In genomic region chr7:137335814-137336213, GRCh38 we compare ENCODE assay signal across 19 cellular contexts. TPM values are rescaled to one million over a fixed set of nuclear protein-coding genes. Genes with fewer than 3 reads are reported as not detected.
"Had no signal": no experiment of that assay in that cellular context is flagged by ENCODE, and none has a peak within 500 bp of the region (broad histone marks: within the 10 kb centered on the region; RNA-seq: fewer than 3 reads in every experiment).

No MANE protein-coding gene starts in this region.

- H3K9ac ChIP-seq: neural progenitor cell had no signal

- H3K36me3 ChIP-seq: gastrocnemius medialis, heart right ventricle, neural progenitor cell, ovary, thoracic aorta, WERI-Rb-1 had no signal

- H3K9me3 ChIP-seq: gastrocnemius medialis, mucosa of descending colon, ovary, thoracic aorta had no signal

- H3K27ac ChIP-seq: gastrocnemius medialis, heart right ventricle, neural progenitor cell, ovary, thoracic aorta, WERI-Rb-1 had no signal

- H3K27me3 ChIP-seq: gastrocnemius medialis, heart right ventricle, neural progenitor cell, ovary had no signal

- H3K4me3 ChIP-seq: gastrocnemius medialis, heart right ventricle, mucosa of descending colon, neural progenitor cell, ovary, smooth muscle cell, thoracic aorta had no signal

- H3K4me1 ChIP-seq: gastrocnemius medialis had no signal

- H3K4me2 ChIP-seq: neural progenitor cell, smooth muscle cell had no signal

- H2AFZ ChIP-seq: neural progenitor cell had no signal

- DNase-seq: activated CD4-positive, alpha-beta T cell treated with anti-CD3 and anti-CD28 coated beads, Interleukin-2, amount 50 U/mL, for 4 hours; activated gamma-delta T cell; dermis blood vessel endothelial cell; effector memory CD8-positive, alpha-beta T cell; gastrocnemius medialis; heart right ventricle; kidney glomerular epithelial cell; left ventricle myocardium superior; mucosa of descending colon; naive B cell; ovary; stimulated activated CD4-positive, alpha-beta T cell treated with anti-CD3 and anti-CD28 coated beads, Interleukin-4, amount 100 ng/mL, for 24 hours; SW 1271; T-helper 2 cell; WERI-Rb-1 had no signal

RNA-seq across cellular contexts. Expression of gene PTN, which starts 7.7 kb away (rescaled TPM):
- total RNA-seq: activated CD8-positive, alpha-beta memory T cell treated with anti-CD3 and anti-CD28 coated beads for 36 hours had no signal
